1 cellular context compared by ENCODE assay signal in genomic region chr1:156486421-156487344, GRCh38.
TF ChIP-seq lines count a peak whose summit lies in the region.

No MANE protein-coding gene starts in this region.

TF ChIP-seq in K562, 482 proteins besides CTCF, POLR2A, EP300 and RAD21 (continues in another document):
- no peak for TF ChIP-seq SAP30 (IDR thresholded peaks at IDR 0.05; ENCODE audit: borderline replicate concordance, insufficient read depth, low read depth, low read length, poor library complexity, severe bottlenecking)
- no peak for TF ChIP-seq ZNF77 (CRISPR knock-in tag; IDR thresholded peaks at IDR 0.05)
- TF ChIP-seq ZBTB2 (IDR thresholded peaks at IDR 0.05), result no peak
- TF ChIP-seq GTF2B (IDR thresholded peaks at IDR 0.05; ENCODE audit: extremely low read depth, insufficient read length), result no peak
- no peak for TF ChIP-seq ZBTB34 (CRISPR knock-in tag; IDR thresholded peaks at IDR 0.05)
- no peak for TF ChIP-seq ZMIZ1 (IDR thresholded peaks at IDR 0.05; ENCODE audit: low read depth in 2 of 2, low read length in 2 of 2)
- peak; percentile 90 for TF ChIP-seq MXI1 (IDR thresholded peaks at IDR 0.05; ENCODE audit: low read depth, low read length)
- no peak for TF ChIP-seq RAD51 (IDR thresholded peaks at IDR 0.05; ENCODE audit: borderline replicate concordance, low read depth)
- TF ChIP-seq E2F6 (IDR thresholded peaks at IDR 0.05; ENCODE audit: borderline replicate concordance in 1 of 2, extremely low read depth in 1 of 2, insufficient read depth in 1 of 2, insufficient read length in 1 of 2, low read depth in 1 of 2, low read length in 1 of 2, poor library complexity in 1 of 2, severe bottlenecking in 1 of 2), result no peak
- TF ChIP-seq ZBTB40 (IDR thresholded peaks at IDR 0.05), result 0 out of 2 replicates have a peak, but pooled peaks have one; percentile 23
- TF ChIP-seq ZBTB40 (CRISPR knock-in tag; IDR thresholded peaks at IDR 0.05), result no peak
- TF ChIP-seq CEBPG (CRISPR knock-in tag; IDR thresholded peaks at IDR 0.05), result no peak
- no peak for TF ChIP-seq CEBPG (tag; conservative IDR thresholded peaks at IDR 0.05 in 1 of 2, IDR thresholded peaks at IDR 0.05 in 1 of 2)
- TF ChIP-seq IFI16 (CRISPR knock-in tag; IDR thresholded peaks at IDR 0.05), result no peak
- no peak for TF ChIP-seq STAT5B (CRISPR knock-in tag; IDR thresholded peaks at IDR 0.05)
- TF ChIP-seq RBM25 (IDR thresholded peaks at IDR 0.05; ENCODE audit: low read depth, low read length, severe bottlenecking), result peak; percentile 8
- no peak for TF ChIP-seq ZNF507 (tag; conservative IDR thresholded peaks at IDR 0.05)
- no peak for TF ChIP-seq PKNOX1 (IDR thresholded peaks at IDR 0.05)
- TF ChIP-seq E2F3 (CRISPR knock-in tag; IDR thresholded peaks at IDR 0.05), result no peak
- no peak for TF ChIP-seq NFIC (IDR thresholded peaks at IDR 0.05)
- no peak for TF ChIP-seq MAFF (IDR thresholded peaks at IDR 0.05; ENCODE audit: low read length)
- TF ChIP-seq ETV1 (tag; conservative IDR thresholded peaks at IDR 0.05; ENCODE audit: low read depth), result no peak
- no peak for TF ChIP-seq ZKSCAN3 (CRISPR knock-in tag; IDR thresholded peaks at IDR 0.05)
- TF ChIP-seq HSF4 (CRISPR knock-in tag; IDR thresholded peaks at IDR 0.05; ENCODE audit: borderline replicate concordance), result no peak
- TF ChIP-seq RFX1 (IDR thresholded peaks at IDR 0.05), result peak; percentile 94
- TF ChIP-seq EGR1 (conservative IDR thresholded peaks at IDR 0.05), result no peak; the same call in 1 of the 2 replicates
- no peak for TF ChIP-seq ZNF830 (CRISPR knock-in tag; IDR thresholded peaks at IDR 0.05)
- no peak for TF ChIP-seq ZNF780A (CRISPR knock-in tag; IDR thresholded peaks at IDR 0.05)
- no peak for TF ChIP-seq ZNF384 (IDR thresholded peaks at IDR 0.05; ENCODE audit: low read depth, low read length)
- no peak for TF ChIP-seq TEAD1 (CRISPR knock-in tag; IDR thresholded peaks at IDR 0.05)
- no peak for TF ChIP-seq SMAD4 (CRISPR knock-in tag; conservative IDR thresholded peaks at IDR 0.05)
- peak in 1 of 2 experiments; percentile 82; a peak in 2 of 4 replicates for TF ChIP-seq CSDE1 (IDR thresholded peaks at IDR 0.05)
- TF ChIP-seq FOXK2 (conservative IDR thresholded peaks at IDR 0.05 in 1 of 2, IDR thresholded peaks at IDR 0.05 in 1 of 2; ENCODE audit: low read depth in 2 of 2), result no peak
- no peak for TF ChIP-seq ZEB2 (IDR thresholded peaks at IDR 0.05)
- no peak for TF ChIP-seq RERE (CRISPR knock-in tag; IDR thresholded peaks at IDR 0.05; ENCODE audit: borderline replicate concordance)
